In genomic region chr7:72336382-72336886, GRCh38 we compare ENCODE assay signal across 15 cellular contexts.
A peak's percentile ranks its signal among the peaks of the same experiment; 100 is the strongest.
DNase-seq lines count a peak whose midpoint lies in the region; ATAC-seq and TF ChIP-seq lines count a peak whose summit lies in the region.
"Had no signal": no experiment of that assay in that cellular context is flagged by ENCODE, and none has a peak within 500 bp of the region (broad histone marks: within the 10 kb centered on the region; RNA-seq: fewer than 3 reads in every experiment).

No MANE protein-coding gene starts in this region.

- H3K9ac ChIP-seq in ES-I3 (ENCODE audit: low read depth, low read length) (peak overlapping the region; percentile 78), neural progenitor cell (no peak overlapping the region)

- H3K27me3 Mint-ChIP-seq in neural progenitor cell (ENCODE audit: insufficient read depth, low read depth), result peaks cover 38% of the 10 kb centered on the region
- H3K27me3 Mint-ChIP-seq in activated naive CD4-positive, alpha-beta T cell treated with anti-CD3 and anti-CD28 coated beads, Interleukin-2, amount 10 ng/mL, durations not matched to agents 7 days and 5 days, result peaks cover 30% of the 10 kb centered on the region

- peak; percentile 10 for ATAC-seq in esophagus mucosa
- ATAC-seq: activated CD8-positive, alpha-beta T cell treated with anti-CD3 and anti-CD28 coated beads, Interleukin-2, amount 10 ng/mL, durations not matched to agents 7 days and 5 days; stimulated activated naive CD8-positive, alpha-beta T cell treated with anti-CD3 and anti-CD28 coated beads, Interleukin-15, Interleukin-2, amounts not matched to agents 100 U/mL and 50 U/mL, for 24 hours had no signal

- peak; percentile 3 for DNase-seq in MG63
- peak; percentile 77 for DNase-seq in neural progenitor cell (ENCODE audit: low spot score)
- DNase-seq in NCI-H1930 (lab: John Stamatoyannopoulos, UW), result no peak
- no peak for DNase-seq in medulla oblongata (ENCODE audit: extremely low spot score)
- DNase-seq in activated naive CD4-positive, alpha-beta T cell treated with anti-CD3 and anti-CD28 coated beads, Interleukin-2, amount 10 ng/mL, durations not matched to agents 7 days and 5 days, result no peak
- DNase-seq: activated CD8-positive, alpha-beta T cell treated with anti-CD3 and anti-CD28 coated beads, Interleukin-2, amount 10 ng/mL, durations not matched to agents 7 days and 5 days; activated gamma-delta T cell treated with Interleukin-2 at 50 U/mL for 16 hours; GF-D8; NCI-H446 treated with DMSO at 0.1 percent for 48 hours; RPMI8226; stimulated activated naive CD8-positive, alpha-beta T cell treated with anti-CD3 and anti-CD28 coated beads, Interleukin-15, Interleukin-2, amounts not matched to agents 100 U/mL and 50 U/mL, for 24 hours had no signal

- peaks cover 7% of the 10 kb centered on the region for H3K4me1 Mint-ChIP-seq in neural progenitor cell
- H3K4me1 Mint-ChIP-seq in activated naive CD4-positive, alpha-beta T cell treated with anti-CD3 and anti-CD28 coated beads, Interleukin-2, amount 10 ng/mL, durations not matched to agents 7 days and 5 days, result no peaks in the 10 kb centered on the region

- H3K79me2 ChIP-seq in neural progenitor cell (ENCODE audit: low read depth), result no peaks in the 10 kb centered on the region

- H3K4me2 ChIP-seq in neural progenitor cell, result peak overlapping the region; percentile 100

- peak overlapping the region; percentile 79 for H3K4me3 Mint-ChIP-seq in neural progenitor cell
- H3K4me3 Mint-ChIP-seq in activated naive CD4-positive, alpha-beta T cell treated with anti-CD3 and anti-CD28 coated beads, Interleukin-2, amount 10 ng/mL, durations not matched to agents 7 days and 5 days, result no peak overlapping the region
- H3K4me3 Mint-ChIP-seq: activated CD8-positive, alpha-beta T cell treated with anti-CD3 and anti-CD28 coated beads, Interleukin-2, amount 10 ng/mL, durations not matched to agents 7 days and 5 days had no signal

- peaks cover 23% of the 10 kb centered on the region for H3K9me3 Mint-ChIP-seq in neural progenitor cell
- peaks cover 11% of the 10 kb centered on the region for H3K9me3 Mint-ChIP-seq in activated naive CD4-positive, alpha-beta T cell treated with anti-CD3 and anti-CD28 coated beads, Interleukin-2, amount 10 ng/mL, durations not matched to agents 7 days and 5 days

- H3K36me3 Mint-ChIP-seq in neural progenitor cell, result peaks cover 3% of the 10 kb centered on the region
- no peaks in the 10 kb centered on the region for H3K36me3 Mint-ChIP-seq in activated naive CD4-positive, alpha-beta T cell treated with anti-CD3 and anti-CD28 coated beads, Interleukin-2, amount 10 ng/mL, durations not matched to agents 7 days and 5 days
- H3K36me3 Mint-ChIP-seq: CD14-positive monocyte had no signal

- CTCF ChIA-PET in activated naive CD4-positive, alpha-beta T cell treated with anti-CD3 and anti-CD28 coated beads, Interleukin-2, amount 10 ng/mL, durations not matched to agents 7 days and 5 days (lab: Charles Lee), result no interaction called here

- H4K20me1 ChIP-seq in neural progenitor cell (ENCODE audit: low read depth), result no peaks in the 10 kb centered on the region

- H3K4me3 ChIP-seq in MG63, result no peak overlapping the region
- peak overlapping the region; percentile 87 for H3K4me3 ChIP-seq in neural progenitor cell

- H3K27me3 ChIP-seq in MG63, result peaks cover 11% of the 10 kb centered on the region; the same call in 1 of the 2 replicates
- H3K27me3 ChIP-seq in neural progenitor cell, result peaks cover 64% of the 10 kb centered on the region

- peaks cover 4% of the 10 kb centered on the region; the same call in 1 of the 2 replicates for H3K9me3 ChIP-seq in ES-I3 (ENCODE audit: control insufficient read depth, insufficient read depth, low read length)
- no peaks in the 10 kb centered on the region for H3K9me3 ChIP-seq in MG63
- H3K9me3 ChIP-seq in neural progenitor cell (ENCODE audit: low read depth), result no peaks in the 10 kb centered on the region

- H3K27ac ChIP-seq in neural progenitor cell, result no peak overlapping the region
- H3K27ac ChIP-seq: epithelial cell of prostate had no signal

- H3F3A ChIP-seq in neural progenitor cell (ENCODE audit: low read depth), result peaks cover 11% of the 10 kb centered on the region

- H2AFZ ChIP-seq in neural progenitor cell (replicated peaks), result peak overlapping the region; percentile 100

- H3K4me1 ChIP-seq in ES-I3 (ENCODE audit: insufficient read depth, low read length), result no peaks in the 10 kb centered on the region
- peaks cover 17% of the 10 kb centered on the region for H3K4me1 ChIP-seq in neural progenitor cell

- no peak overlapping the region for H3K27ac Mint-ChIP-seq in neural progenitor cell
- H3K27ac Mint-ChIP-seq in activated naive CD4-positive, alpha-beta T cell treated with anti-CD3 and anti-CD28 coated beads, Interleukin-2, amount 10 ng/mL, durations not matched to agents 7 days and 5 days, result no peak overlapping the region
- H3K27ac Mint-ChIP-seq: activated CD8-positive, alpha-beta T cell treated with anti-CD3 and anti-CD28 coated beads, Interleukin-2, amount 10 ng/mL, durations not matched to agents 7 days and 5 days; CD14-positive monocyte had no signal

- TF ChIP-seq CTCF in neural progenitor cell (IDR thresholded peaks at IDR 0.05), result no peak

- H3K36me3 ChIP-seq in ES-I3 (ENCODE audit: insufficient read depth, low read length), result no peaks in the 10 kb centered on the region
- no peaks in the 10 kb centered on the region for H3K36me3 ChIP-seq in MG63
- no peaks in the 10 kb centered on the region for H3K36me3 ChIP-seq in neural progenitor cell

Comparison
In these comparisons a context has a peak if more than half of its experiments do, and no peak if none do; other contexts are left out.
1. DNase-seq: peak in MG63 (single experiment) and neural progenitor cell (single experiment); none in NCI-H1930 (0 of 2), medulla oblongata (single experiment) and activated naive CD4-positive, alpha-beta T cell treated with anti-CD3 and anti-CD28 coated beads, Interleukin-2, amount 10 ng/mL, durations not matched to agents 7 days and 5 days (single experiment).